ENCODE assay signal across 18 cellular contexts in the genomic region with DNA sequence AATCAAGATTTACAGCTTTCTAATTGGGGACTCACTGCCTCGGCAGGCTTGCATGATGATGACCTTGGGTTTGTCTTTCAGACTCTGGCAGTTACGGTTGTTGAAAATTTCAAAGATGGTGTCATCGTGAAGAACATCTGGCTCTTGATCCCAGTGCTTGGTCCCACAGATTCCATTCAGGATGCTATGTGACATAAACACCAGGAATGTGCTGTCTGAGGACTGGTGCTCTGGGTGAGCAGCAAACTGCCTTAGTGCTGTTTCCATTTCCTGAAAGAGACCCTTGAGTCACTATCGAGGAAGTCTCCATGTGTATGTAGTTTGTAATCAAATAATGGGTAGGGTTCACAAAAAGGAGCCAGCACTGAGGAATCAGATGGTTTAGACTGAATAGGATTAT. TPM values are rescaled to one million over a fixed set of nuclear protein-coding genes. Genes with fewer than 3 reads are reported as not detected.
DNase-seq lines count a peak whose midpoint lies in the region; ATAC-seq, FAIRE-seq and TF ChIP-seq lines count a peak whose summit lies in the region.
"Had no signal": no experiment of that assay in that cellular context is flagged by ENCODE, and none has a peak within 500 bp of the region (broad histone marks: within the 10 kb centered on the region; RNA-seq: fewer than 3 reads in every experiment).

No MANE protein-coding gene starts in this region.

- DNase-seq in HCEC 1CT (peak; percentile 56), astrocyte (ENCODE audit: low read depth) (peak; percentile 41), fibroblast of villous mesenchyme (ENCODE audit: low read depth) (peak; percentile 13), NCI-H146 (lab: John Stamatoyannopoulos, UW) (no peak), posterior cingulate gyrus (no peak), NCI-H748 treated with DMSO at 0.1 percent for 48 hours (lab: John Stamatoyannopoulos, UW) (no peak)
- DNase-seq: H7, MM.1S, NCI-H1105, NCI-H187 treated with DMSO at 0.1 percent for 48 hours, NCI-H2171, Peyer's patch, SHP77 had no signal

- no peak overlapping the region for H3K27ac Mint-ChIP-seq in astrocyte (ENCODE audit: unreplicated experiment)

- no peak overlapping the region for H3K9ac ChIP-seq in astrocyte (ENCODE audit: low read length)
- H3K9ac ChIP-seq: BLaER1, KMS-11 had no signal

- H3K36me3 ChIP-seq in astrocyte (ENCODE audit: insufficient read depth, low read length): no peaks in the 10 kb centered on the region
- H3K36me3 ChIP-seq: BLaER1, Peyer's patch had no signal

- FAIRE-seq in astrocyte (lab: Jason Lieb, UNC): peak; percentile 37

- peak overlapping the region; percentile 14 for H3K27ac ChIP-seq in astrocyte (ENCODE audit: low read depth, low read length)
- H3K27ac ChIP-seq: BLaER1, KMS-11, Peyer's patch had no signal

- H3K4me2 ChIP-seq in astrocyte (ENCODE audit: low read length): peak overlapping the region; percentile 24
- H3K4me2 ChIP-seq: BLaER1, KMS-11 had no signal

- peaks cover 12% of the 10 kb centered on the region for H3K4me1 Mint-ChIP-seq in astrocyte (ENCODE audit: low read depth, unreplicated experiment)

- ATAC-seq in HG02588 (IDR thresholded peaks at IDR 0.05; ENCODE audit: unreplicated experiment): no peak

- H3K9me3 ChIP-seq in astrocyte (ENCODE audit: insufficient read depth, low read depth, low read length): no peaks in the 10 kb centered on the region
- H3K9me3 ChIP-seq: BLaER1, Peyer's patch had no signal

- no peaks in the 10 kb centered on the region for H3K36me3 Mint-ChIP-seq in astrocyte (ENCODE audit: low read depth, unreplicated experiment)

- H3K4me3 ChIP-seq in astrocyte (ENCODE audit: insufficient read depth, low read depth, low read length) (no peak overlapping the region), fibroblast of villous mesenchyme (ENCODE audit: low read depth, low read length) (no peak overlapping the region)
- H3K4me3 ChIP-seq: BLaER1, Peyer's patch had no signal

- no peaks in the 10 kb centered on the region for H3K79me2 ChIP-seq in astrocyte (ENCODE audit: insufficient read depth, low read length)

- no peaks in the 10 kb centered on the region for H3K27me3 Mint-ChIP-seq in astrocyte (ENCODE audit: low read depth, unreplicated experiment)

- no peak overlapping the region for H3K4me3 Mint-ChIP-seq in astrocyte (ENCODE audit: unreplicated experiment)

- TF ChIP-seq CTCF in astrocyte (IDR thresholded peaks at IDR 0.05; ENCODE audit: insufficient read depth, low read depth, low read length) (no peak), fibroblast of villous mesenchyme (IDR thresholded peaks at IDR 0.05; ENCODE audit: insufficient read depth, low read depth, low read length) (no peak)

- no peaks in the 10 kb centered on the region for H4K20me1 ChIP-seq in astrocyte (ENCODE audit: insufficient read depth, low read length)
- H4K20me1 ChIP-seq: BLaER1 had no signal

- H3K27me3 ChIP-seq in astrocyte (ENCODE audit: insufficient read depth, low read length): no peaks in the 10 kb centered on the region
- H3K27me3 ChIP-seq: BLaER1, Peyer's patch had no signal

- H3K4me1 ChIP-seq in astrocyte (ENCODE audit: insufficient read depth, low read length): peaks cover 12% of the 10 kb centered on the region
- H3K4me1 ChIP-seq: BLaER1, Peyer's patch had no signal

- intact Hi-C loops in posterior cingulate gyrus (cut with DNase I): no loop called here

- H3K9me3 Mint-ChIP-seq in astrocyte (ENCODE audit: unreplicated experiment): no peaks in the 10 kb centered on the region

- H2AFZ ChIP-seq in astrocyte (ENCODE audit: low read depth, low read length): no peak overlapping the region

RNA-seq across cellular contexts. Expression of gene CASP12, which starts 7.1 kb away (rescaled TPM):
- not detected in 2 replicates for total RNA-seq in astrocyte
- total RNA-seq in fibroblast of villous mesenchyme: 0.43 TPM in 1 of 2 replicates, not detected in the other
- total RNA-seq: Daoy, H7, NCI-H460 had no signal

Comparison
In these comparisons a context has a peak if more than half of its experiments do, and no peak if none do; other contexts are left out.
1. DNase-seq: peak in HCEC 1CT (single experiment), astrocyte (single experiment) and fibroblast of villous mesenchyme (single experiment); none in NCI-H146 (single experiment), posterior cingulate gyrus (0 of 10) and NCI-H748 treated with DMSO at 0.1 percent for 48 hours (single experiment).